In the genomic region with DNA sequence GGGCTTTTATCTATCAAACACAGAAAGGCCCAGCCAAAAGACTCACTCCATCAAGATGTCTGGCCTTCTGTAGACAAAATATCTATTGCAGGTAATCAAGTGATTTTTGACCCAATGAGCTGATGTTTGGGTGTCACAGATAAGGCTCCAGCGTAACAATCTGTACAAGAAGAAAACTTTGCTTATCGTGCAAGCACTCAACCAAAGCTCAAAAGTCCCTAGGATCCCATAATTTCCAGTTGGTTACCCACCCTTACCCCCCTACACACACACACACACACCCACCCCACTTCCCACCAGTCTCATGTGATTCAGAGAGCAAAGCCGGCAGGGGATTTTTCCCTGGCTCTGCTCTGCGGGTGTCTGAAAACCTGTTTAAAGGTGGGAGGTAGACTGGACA, we compare ENCODE assay signal across 1 cellular context.
TF ChIP-seq lines count a peak whose summit lies in the region.

No MANE protein-coding gene starts in this region.

TF ChIP-seq in GM12878, 131 proteins besides CTCF, POLR2A, EP300 and RAD21 (continues in another document):
- TF ChIP-seq, protein P1, sequence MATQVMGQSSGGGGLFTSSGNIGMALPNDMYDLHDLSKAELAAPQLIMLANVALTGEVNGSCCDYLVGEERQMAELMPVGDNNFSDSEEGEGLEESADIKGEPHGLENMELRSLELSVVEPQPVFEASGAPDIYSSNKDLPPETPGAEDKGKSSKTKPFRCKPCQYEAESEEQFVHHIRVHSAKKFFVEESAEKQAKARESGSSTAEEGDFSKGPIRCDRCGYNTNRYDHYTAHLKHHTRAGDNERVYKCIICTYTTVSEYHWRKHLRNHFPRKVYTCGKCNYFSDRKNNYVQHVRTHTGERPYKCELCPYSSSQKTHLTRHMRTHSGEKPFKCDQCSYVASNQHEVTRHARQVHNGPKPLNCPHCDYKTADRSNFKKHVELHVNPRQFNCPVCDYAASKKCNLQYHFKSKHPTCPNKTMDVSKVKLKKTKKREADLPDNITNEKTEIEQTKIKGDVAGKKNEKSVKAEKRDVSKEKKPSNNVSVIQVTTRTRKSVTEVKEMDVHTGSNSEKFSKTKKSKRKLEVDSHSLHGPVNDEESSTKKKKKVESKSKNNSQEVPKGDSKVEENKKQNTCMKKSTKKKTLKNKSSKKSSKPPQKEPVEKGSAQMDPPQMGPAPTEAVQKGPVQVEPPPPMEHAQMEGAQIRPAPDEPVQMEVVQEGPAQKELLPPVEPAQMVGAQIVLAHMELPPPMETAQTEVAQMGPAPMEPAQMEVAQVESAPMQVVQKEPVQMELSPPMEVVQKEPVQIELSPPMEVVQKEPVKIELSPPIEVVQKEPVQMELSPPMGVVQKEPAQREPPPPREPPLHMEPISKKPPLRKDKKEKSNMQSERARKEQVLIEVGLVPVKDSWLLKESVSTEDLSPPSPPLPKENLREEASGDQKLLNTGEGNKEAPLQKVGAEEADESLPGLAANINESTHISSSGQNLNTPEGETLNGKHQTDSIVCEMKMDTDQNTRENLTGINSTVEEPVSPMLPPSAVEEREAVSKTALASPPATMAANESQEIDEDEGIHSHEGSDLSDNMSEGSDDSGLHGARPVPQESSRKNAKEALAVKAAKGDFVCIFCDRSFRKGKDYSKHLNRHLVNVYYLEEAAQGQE (IDR thresholded peaks at IDR 0.05; ENCODE audit: low read depth, low read length) = no peak
- TF ChIP-seq MEF2A (IDR thresholded peaks at IDR 0.05; ENCODE audit: insufficient read depth, low read depth, low read length) (no peak), SMAD1 (IDR thresholded peaks at IDR 0.05; ENCODE audit: low read depth, partially characterized antibody) (no peak), EZH2 (IDR thresholded peaks at IDR 0.05; ENCODE audit: borderline replicate concordance, control insufficient read depth, low read depth, low read length) (no peak), TCF3 (IDR thresholded peaks at IDR 0.05; ENCODE audit: borderline replicate concordance, insufficient read depth, low read depth, low read length) (0 out of 2 replicates have a peak, but pooled peaks have one; percentile 43), PAX8 (IDR thresholded peaks at IDR 0.05) (no peak), LARP7 (IDR thresholded peaks at IDR 0.05) (no peak), ZNF217 (IDR thresholded peaks at IDR 0.05) (no peak), TCF12 (IDR thresholded peaks at IDR 0.05; ENCODE audit: low read depth, low read length) (no peak), POLR2AphosphoS5 (IDR thresholded peaks at IDR 0.05; ENCODE audit: low read length) (0 out of 2 replicates have a peak, but pooled peaks have one; percentile 39), NFIC (IDR thresholded peaks at IDR 0.05; ENCODE audit: low read depth, low read length) (peak; percentile 73), NR2F1 (conservative IDR thresholded peaks at IDR 0.05) (no peak), IRF4 (IDR thresholded peaks at IDR 0.05; ENCODE audit: low read depth, low read length) (no peak), ATF7 (IDR thresholded peaks at IDR 0.05; ENCODE audit: low read depth) (peak; percentile 45; the same call in 1 of the 2 replicates), YY1 (IDR thresholded peaks at IDR 0.05; ENCODE audit: low read depth, low read length) (no peak), SMAD5 (IDR thresholded peaks at IDR 0.05; ENCODE audit: low read depth) (no peak), GABPA (IDR thresholded peaks at IDR 0.05; ENCODE audit: low read depth) (no peak), STAT1 (conservative IDR thresholded peaks at IDR 0.05) (no peak), HDGF (IDR thresholded peaks at IDR 0.05) (no peak), NR2C1 (IDR thresholded peaks at IDR 0.05) (no peak), POLR2AphosphoS2 (IDR thresholded peaks at IDR 0.05; ENCODE audit: low read depth, low read length) (no peak), SREBF1 (IDR thresholded peaks at IDR 0.05; ENCODE audit: low read length) (no peak), NFXL1 (IDR thresholded peaks at IDR 0.05; ENCODE audit: borderline replicate concordance) (no peak), NR2C2 (IDR thresholded peaks at IDR 0.05; ENCODE audit: borderline replicate concordance, control insufficient read depth, insufficient read length, low read depth) (no peak), RFX5 (IDR thresholded peaks at IDR 0.05; ENCODE audit: low read depth, low read length) (no peak), ZZZ3 (IDR thresholded peaks at IDR 0.05; ENCODE audit: control insufficient read depth, insufficient read length, low read depth) (no peak), TARDBP (IDR thresholded peaks at IDR 0.05; ENCODE audit: borderline replicate concordance) (no peak), BHLHE40 (IDR thresholded peaks at IDR 0.05; ENCODE audit: borderline replicate concordance in 1 of 2, low read depth in 2 of 2, low read length in 1 of 2) (peak; percentile 23 to 47; a peak in 1 of 4 replicates), HDAC6 (IDR thresholded peaks at IDR 0.05; ENCODE audit: unreplicated experiment) (no peak), GATAD2B (conservative IDR thresholded peaks at IDR 0.05; ENCODE audit: low read depth) (0 out of 2 replicates have a peak, but pooled peaks have one; percentile 6), ZNF622 (IDR thresholded peaks at IDR 0.05) (no peak), WRNIP1 (IDR thresholded peaks at IDR 0.05; ENCODE audit: borderline replicate concordance, low read depth, low read length) (no peak), CHD4 (IDR thresholded peaks at IDR 0.05) (no peak), MTA2 (IDR thresholded peaks at IDR 0.05; ENCODE audit: low read depth) (no peak; the same call in 1 of the 2 replicates), NBN (IDR thresholded peaks at IDR 0.05) (0 out of 2 replicates have a peak, but pooled peaks have one; percentile 51), RELA (IDR thresholded peaks at IDR 0.05; ENCODE audit: borderline replicate concordance, partially characterized antibody) (peak; percentile 16), EGR1 (IDR thresholded peaks at IDR 0.05; ENCODE audit: borderline replicate concordance in 1 of 2, low read depth in 2 of 2, low read length in 2 of 2) (0 out of 3 replicates have a peak, but pooled peaks of 1 of the 2 experiments have one; percentile 34), FOXK2 (IDR thresholded peaks at IDR 0.05) (no peak)
- TF ChIP-seq, protein P2, sequence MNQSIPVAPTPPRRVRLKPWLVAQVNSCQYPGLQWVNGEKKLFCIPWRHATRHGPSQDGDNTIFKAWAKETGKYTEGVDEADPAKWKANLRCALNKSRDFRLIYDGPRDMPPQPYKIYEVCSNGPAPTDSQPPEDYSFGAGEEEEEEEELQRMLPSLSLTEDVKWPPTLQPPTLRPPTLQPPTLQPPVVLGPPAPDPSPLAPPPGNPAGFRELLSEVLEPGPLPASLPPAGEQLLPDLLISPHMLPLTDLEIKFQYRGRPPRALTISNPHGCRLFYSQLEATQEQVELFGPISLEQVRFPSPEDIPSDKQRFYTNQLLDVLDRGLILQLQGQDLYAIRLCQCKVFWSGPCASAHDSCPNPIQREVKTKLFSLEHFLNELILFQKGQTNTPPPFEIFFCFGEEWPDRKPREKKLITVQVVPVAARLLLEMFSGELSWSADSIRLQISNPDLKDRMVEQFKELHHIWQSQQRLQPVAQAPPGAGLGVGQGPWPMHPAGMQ (IDR thresholded peaks at IDR 0.05; ENCODE audit: borderline replicate concordance) = no peak
- TF ChIP-seq, protein P3, sequence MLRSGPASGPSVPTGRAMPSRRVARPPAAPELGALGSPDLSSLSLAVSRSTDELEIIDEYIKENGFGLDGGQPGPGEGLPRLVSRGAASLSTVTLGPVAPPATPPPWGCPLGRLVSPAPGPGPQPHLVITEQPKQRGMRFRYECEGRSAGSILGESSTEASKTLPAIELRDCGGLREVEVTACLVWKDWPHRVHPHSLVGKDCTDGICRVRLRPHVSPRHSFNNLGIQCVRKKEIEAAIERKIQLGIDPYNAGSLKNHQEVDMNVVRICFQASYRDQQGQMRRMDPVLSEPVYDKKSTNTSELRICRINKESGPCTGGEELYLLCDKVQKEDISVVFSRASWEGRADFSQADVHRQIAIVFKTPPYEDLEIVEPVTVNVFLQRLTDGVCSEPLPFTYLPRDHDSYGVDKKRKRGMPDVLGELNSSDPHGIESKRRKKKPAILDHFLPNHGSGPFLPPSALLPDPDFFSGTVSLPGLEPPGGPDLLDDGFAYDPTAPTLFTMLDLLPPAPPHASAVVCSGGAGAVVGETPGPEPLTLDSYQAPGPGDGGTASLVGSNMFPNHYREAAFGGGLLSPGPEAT (IDR thresholded peaks at IDR 0.05; ENCODE audit: low read depth) = peak; percentile 87; the same call in 1 of the 2 replicates
- TF ChIP-seq, protein P4, sequence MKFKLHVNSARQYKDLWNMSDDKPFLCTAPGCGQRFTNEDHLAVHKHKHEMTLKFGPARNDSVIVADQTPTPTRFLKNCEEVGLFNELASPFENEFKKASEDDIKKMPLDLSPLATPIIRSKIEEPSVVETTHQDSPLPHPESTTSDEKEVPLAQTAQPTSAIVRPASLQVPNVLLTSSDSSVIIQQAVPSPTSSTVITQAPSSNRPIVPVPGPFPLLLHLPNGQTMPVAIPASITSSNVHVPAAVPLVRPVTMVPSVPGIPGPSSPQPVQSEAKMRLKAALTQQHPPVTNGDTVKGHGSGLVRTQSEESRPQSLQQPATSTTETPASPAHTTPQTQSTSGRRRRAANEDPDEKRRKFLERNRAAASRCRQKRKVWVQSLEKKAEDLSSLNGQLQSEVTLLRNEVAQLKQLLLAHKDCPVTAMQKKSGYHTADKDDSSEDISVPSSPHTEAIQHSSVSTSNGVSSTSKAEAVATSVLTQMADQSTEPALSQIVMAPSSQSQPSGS (IDR thresholded peaks at IDR 0.05; ENCODE audit: low read length) = peak; percentile 34; the same call in 1 of the 2 replicates
- TF ChIP-seq, protein P5, sequence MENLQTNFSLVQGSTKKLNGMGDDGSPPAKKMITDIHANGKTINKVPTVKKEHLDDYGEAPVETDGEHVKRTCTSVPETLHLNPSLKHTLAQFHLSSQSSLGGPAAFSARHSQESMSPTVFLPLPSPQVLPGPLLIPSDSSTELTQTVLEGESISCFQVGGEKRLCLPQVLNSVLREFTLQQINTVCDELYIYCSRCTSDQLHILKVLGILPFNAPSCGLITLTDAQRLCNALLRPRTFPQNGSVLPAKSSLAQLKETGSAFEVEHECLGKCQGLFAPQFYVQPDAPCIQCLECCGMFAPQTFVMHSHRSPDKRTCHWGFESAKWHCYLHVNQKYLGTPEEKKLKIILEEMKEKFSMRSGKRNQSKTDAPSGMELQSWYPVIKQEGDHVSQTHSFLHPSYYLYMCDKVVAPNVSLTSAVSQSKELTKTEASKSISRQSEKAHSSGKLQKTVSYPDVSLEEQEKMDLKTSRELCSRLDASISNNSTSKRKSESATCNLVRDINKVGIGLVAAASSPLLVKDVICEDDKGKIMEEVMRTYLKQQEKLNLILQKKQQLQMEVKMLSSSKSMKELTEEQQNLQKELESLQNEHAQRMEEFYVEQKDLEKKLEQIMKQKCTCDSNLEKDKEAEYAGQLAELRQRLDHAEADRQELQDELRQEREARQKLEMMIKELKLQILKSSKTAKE (IDR thresholded peaks at IDR 0.05; ENCODE audit: low read depth, poor library complexity, severe bottlenecking) = no peak
- TF ChIP-seq, protein P6, sequence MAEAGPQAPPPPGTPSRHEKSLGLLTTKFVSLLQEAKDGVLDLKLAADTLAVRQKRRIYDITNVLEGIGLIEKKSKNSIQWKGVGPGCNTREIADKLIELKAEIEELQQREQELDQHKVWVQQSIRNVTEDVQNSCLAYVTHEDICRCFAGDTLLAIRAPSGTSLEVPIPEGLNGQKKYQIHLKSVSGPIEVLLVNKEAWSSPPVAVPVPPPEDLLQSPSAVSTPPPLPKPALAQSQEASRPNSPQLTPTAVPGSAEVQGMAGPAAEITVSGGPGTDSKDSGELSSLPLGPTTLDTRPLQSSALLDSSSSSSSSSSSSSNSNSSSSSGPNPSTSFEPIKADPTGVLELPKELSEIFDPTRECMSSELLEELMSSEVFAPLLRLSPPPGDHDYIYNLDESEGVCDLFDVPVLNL (IDR thresholded peaks at IDR 0.05; ENCODE audit: low read depth, low read length) = no peak
- TF ChIP-seq, protein P7, sequence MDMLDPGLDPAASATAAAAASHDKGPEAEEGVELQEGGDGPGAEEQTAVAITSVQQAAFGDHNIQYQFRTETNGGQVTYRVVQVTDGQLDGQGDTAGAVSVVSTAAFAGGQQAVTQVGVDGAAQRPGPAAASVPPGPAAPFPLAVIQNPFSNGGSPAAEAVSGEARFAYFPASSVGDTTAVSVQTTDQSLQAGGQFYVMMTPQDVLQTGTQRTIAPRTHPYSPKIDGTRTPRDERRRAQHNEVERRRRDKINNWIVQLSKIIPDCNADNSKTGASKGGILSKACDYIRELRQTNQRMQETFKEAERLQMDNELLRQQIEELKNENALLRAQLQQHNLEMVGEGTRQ (IDR thresholded peaks at IDR 0.05; ENCODE audit: borderline replicate concordance, low read depth, low read length) = no peak
- TF ChIP-seq, protein P8, sequence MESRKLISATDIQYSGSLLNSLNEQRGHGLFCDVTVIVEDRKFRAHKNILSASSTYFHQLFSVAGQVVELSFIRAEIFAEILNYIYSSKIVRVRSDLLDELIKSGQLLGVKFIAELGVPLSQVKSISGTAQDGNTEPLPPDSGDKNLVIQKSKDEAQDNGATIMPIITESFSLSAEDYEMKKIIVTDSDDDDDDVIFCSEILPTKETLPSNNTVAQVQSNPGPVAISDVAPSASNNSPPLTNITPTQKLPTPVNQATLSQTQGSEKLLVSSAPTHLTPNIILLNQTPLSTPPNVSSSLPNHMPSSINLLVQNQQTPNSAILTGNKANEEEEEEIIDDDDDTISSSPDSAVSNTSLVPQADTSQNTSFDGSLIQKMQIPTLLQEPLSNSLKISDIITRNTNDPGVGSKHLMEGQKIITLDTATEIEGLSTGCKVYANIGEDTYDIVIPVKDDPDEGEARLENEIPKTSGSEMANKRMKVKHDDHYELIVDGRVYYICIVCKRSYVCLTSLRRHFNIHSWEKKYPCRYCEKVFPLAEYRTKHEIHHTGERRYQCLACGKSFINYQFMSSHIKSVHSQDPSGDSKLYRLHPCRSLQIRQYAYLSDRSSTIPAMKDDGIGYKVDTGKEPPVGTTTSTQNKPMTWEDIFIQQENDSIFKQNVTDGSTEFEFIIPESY (IDR thresholded peaks at IDR 0.05) = no peak
- TF ChIP-seq, protein P9, sequence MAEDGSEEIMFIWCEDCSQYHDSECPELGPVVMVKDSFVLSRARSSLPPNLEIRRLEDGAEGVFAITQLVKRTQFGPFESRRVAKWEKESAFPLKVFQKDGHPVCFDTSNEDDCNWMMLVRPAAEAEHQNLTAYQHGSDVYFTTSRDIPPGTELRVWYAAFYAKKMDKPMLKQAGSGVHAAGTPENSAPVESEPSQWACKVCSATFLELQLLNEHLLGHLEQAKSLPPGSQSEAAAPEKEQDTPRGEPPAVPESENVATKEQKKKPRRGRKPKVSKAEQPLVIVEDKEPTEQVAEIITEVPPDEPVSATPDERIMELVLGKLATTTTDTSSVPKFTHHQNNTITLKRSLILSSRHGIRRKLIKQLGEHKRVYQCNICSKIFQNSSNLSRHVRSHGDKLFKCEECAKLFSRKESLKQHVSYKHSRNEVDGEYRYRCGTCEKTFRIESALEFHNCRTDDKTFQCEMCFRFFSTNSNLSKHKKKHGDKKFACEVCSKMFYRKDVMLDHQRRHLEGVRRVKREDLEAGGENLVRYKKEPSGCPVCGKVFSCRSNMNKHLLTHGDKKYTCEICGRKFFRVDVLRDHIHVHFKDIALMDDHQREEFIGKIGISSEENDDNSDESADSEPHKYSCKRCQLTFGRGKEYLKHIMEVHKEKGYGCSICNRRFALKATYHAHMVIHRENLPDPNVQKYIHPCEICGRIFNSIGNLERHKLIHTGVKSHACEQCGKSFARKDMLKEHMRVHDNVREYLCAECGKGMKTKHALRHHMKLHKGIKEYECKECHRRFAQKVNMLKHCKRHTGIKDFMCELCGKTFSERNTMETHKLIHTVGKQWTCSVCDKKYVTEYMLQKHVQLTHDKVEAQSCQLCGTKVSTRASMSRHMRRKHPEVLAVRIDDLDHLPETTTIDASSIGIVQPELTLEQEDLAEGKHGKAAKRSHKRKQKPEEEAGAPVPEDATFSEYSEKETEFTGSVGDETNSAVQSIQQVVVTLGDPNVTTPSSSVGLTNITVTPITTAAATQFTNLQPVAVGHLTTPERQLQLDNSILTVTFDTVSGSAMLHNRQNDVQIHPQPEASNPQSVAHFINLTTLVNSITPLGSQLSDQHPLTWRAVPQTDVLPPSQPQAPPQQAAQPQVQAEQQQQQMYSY (CRISPR knock-in tag; IDR thresholded peaks at IDR 0.05) = no peak
